ENCODE assay signal across 1 cellular context in the genomic region with DNA sequence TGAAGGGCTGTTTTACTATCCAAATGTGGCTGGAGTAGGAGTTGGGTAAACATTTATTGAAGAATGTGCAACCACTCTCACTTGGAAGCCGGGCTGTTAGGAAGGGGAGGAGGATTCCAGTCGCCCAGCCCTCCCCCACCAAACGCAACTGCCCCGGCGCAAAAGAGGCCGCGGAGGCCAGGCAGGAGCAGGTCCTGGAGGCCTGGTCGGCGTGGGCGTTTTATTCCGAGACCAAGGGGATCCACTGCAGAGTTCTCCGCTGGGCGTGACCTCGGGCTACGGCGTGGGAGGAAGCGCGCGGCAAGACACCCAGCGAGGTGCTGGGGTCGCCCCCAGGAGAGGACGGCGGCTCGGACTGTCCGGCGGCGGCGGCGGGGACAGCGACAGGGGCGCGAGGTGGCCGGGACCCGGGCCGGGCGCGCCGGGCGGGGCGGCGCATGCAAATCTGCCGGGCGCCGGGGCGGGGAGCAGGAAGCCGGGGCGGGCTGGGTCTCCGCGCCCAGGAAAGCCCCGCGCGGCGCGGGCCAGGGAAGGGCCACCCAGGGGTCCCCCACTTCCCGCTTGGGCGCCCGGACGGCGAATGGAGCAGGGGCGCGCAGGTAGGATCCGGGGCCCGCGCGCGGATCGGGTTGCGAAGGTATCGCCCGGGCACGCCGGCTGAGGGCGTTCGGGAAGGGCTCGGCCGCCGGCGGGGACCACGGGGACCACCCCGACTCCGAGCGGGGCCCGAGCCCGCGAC.
TF ChIP-seq lines count a peak whose summit lies in the region.

A gene (plus strand): TSS at position 553 of the 739 bp plus-strand sequence. CDS start 26,230 bp downstream, outside the sequence.

TF ChIP-seq in HepG2, 621 proteins besides CTCF, POLR2A, EP300 and RAD21 (continued from another document):
- TF ChIP-seq, protein P1, sequence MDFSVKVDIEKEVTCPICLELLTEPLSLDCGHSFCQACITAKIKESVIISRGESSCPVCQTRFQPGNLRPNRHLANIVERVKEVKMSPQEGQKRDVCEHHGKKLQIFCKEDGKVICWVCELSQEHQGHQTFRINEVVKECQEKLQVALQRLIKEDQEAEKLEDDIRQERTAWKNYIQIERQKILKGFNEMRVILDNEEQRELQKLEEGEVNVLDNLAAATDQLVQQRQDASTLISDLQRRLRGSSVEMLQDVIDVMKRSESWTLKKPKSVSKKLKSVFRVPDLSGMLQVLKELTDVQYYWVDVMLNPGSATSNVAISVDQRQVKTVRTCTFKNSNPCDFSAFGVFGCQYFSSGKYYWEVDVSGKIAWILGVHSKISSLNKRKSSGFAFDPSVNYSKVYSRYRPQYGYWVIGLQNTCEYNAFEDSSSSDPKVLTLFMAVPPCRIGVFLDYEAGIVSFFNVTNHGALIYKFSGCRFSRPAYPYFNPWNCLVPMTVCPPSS (IDR thresholded peaks at IDR 0.05), result no peak
- TF ChIP-seq ZNF572 (CRISPR knock-in tag; IDR thresholded peaks at IDR 0.05) (peak; percentile 58; the same call in 1 of the 2 replicates), ZNF260 (CRISPR knock-in tag; IDR thresholded peaks at IDR 0.05; ENCODE audit: borderline replicate concordance, low read depth) (no peak)
